ENCODE assay signal across 8 cellular contexts in genomic region chr1:161192476-161193465, GRCh38. TPM values are rescaled to one million over a fixed set of nuclear protein-coding genes. Genes with fewer than 3 reads are reported as not detected.
DNase-seq lines count a peak whose midpoint lies in the region; ATAC-seq and TF ChIP-seq lines count a peak whose summit lies in the region.

No MANE protein-coding gene starts in this region.

- intact Hi-C loops in activated CD4-positive, alpha-beta T cell treated with anti-CD3 and anti-CD28 coated beads, Interleukin-2, amount 10 ng/mL, durations not matched to agents 24 days and 14 days (cut with micrococcal nuclease) = loop anchor here (1.0 kb wide), 1 partner anchor 190 kb away; no protein-coding TSS in a partner anchor

- no peaks in the 10 kb centered on the region for H3K27me3 Mint-ChIP-seq in activated CD4-positive, alpha-beta T cell treated with anti-CD3 and anti-CD28 coated beads, Interleukin-2, amount 10 ng/mL, durations not matched to agents 24 days and 14 days

- no peaks in the 10 kb centered on the region for H3K9me3 Mint-ChIP-seq in activated CD4-positive, alpha-beta T cell treated with anti-CD3 and anti-CD28 coated beads, Interleukin-2, amount 10 ng/mL, durations not matched to agents 24 days and 14 days

- DNase-seq in SIG-M5 treated with dmso at 0.1 percent for 504 hours (lab: John Stamatoyannopoulos, UW; ENCODE audit: unreplicated experiment) (peak; percentile 92), SIG-M5 (lab: John Stamatoyannopoulos, UW) (no peak), NCI-H526 (lab: John Stamatoyannopoulos, UW) (peak; percentile 81 to 95), coronary artery (ENCODE audit: low spot score) (no peak), lung (ENCODE audit: low spot score) (peak; percentile 67)
- DNase-seq in activated CD4-positive, alpha-beta T cell treated with anti-CD3 and anti-CD28 coated beads, Interleukin-2, amount 10 ng/mL, durations not matched to agents 24 days and 14 days = peak; percentile 92
- DNase-seq in stimulated activated CD8-positive, alpha-beta memory T cell treated with anti-CD3 and anti-CD28 coated beads, Interleukin-2, amount 100 ng/mL, for 48 hours (ENCODE audit: low read depth in 2 of 2) = peak; percentile 32 to 38

- ATAC-seq in HG03442 (IDR thresholded peaks at IDR 0.05; ENCODE audit: unreplicated experiment) (peak; percentile 72), lung (ENCODE audit: insufficient read depth, low FRiP score) (peak; percentile 79)

- peaks cover 0 to 7% of the 10 kb centered on the region in 2 donors for H3K4me1 ChIP-seq in lung (ENCODE audit: control insufficient read depth in 2 of 2, insufficient read depth in 2 of 2, low read length in 2 of 2)

- no peaks in the 10 kb centered on the region for H3K9me3 ChIP-seq in lung (ENCODE audit: control insufficient read depth in 2 of 2, insufficient read depth in 1 of 2, low read length in 1 of 2)

- H3K27ac ChIP-seq in coronary artery = peak overlapping the region; percentile 23 to 70
- no peak overlapping the region for H3K27ac ChIP-seq in lung (ENCODE audit: low read depth in 1 of 2, low read length in 1 of 2)

- H3K27ac Mint-ChIP-seq in activated CD4-positive, alpha-beta T cell treated with anti-CD3 and anti-CD28 coated beads, Interleukin-2, amount 10 ng/mL, durations not matched to agents 24 days and 14 days = peak overlapping the region; percentile 87

- no peaks in the 10 kb centered on the region for H3K36me3 Mint-ChIP-seq in activated CD4-positive, alpha-beta T cell treated with anti-CD3 and anti-CD28 coated beads, Interleukin-2, amount 10 ng/mL, durations not matched to agents 24 days and 14 days (ENCODE audit: low read depth)

- WGBS in lung, 2 donors = 60 to 70% methylated on average over 15 of the region's 15 CpGs

- H3K4me3 Mint-ChIP-seq in activated CD4-positive, alpha-beta T cell treated with anti-CD3 and anti-CD28 coated beads, Interleukin-2, amount 10 ng/mL, durations not matched to agents 24 days and 14 days = no peak overlapping the region

- H3K27me3 ChIP-seq in lung (ENCODE audit: control insufficient read depth, insufficient read depth) = no peaks in the 10 kb centered on the region

- H3K4me1 Mint-ChIP-seq in activated CD4-positive, alpha-beta T cell treated with anti-CD3 and anti-CD28 coated beads, Interleukin-2, amount 10 ng/mL, durations not matched to agents 24 days and 14 days = peaks cover 31% of the 10 kb centered on the region

- peak overlapping the region; percentile 75 for H3K4me3 ChIP-seq in coronary artery
- no peak overlapping the region for H3K4me3 ChIP-seq in lung

- peaks cover 0 to 5% of the 10 kb centered on the region in 2 donors for H3K36me3 ChIP-seq in lung (ENCODE audit: control insufficient read depth in 2 of 2, insufficient read depth in 2 of 2, low read length in 2 of 2)

- TF ChIP-seq CTCF in coronary artery (IDR thresholded peaks at IDR 0.05) = peak; percentile 82
- TF ChIP-seq CTCF in lung (IDR thresholded peaks at IDR 0.05; ENCODE audit: control extremely low read depth, extremely low read depth) = peak; percentile 91

RNA-seq across cellular contexts. Expression of gene ADAMTS4, which starts 6.1 kb away (rescaled TPM):
- 0.33 and 0.66 TPM in 2 replicates for total RNA-seq in activated CD4-positive, alpha-beta T cell treated with anti-CD3 and anti-CD28 coated beads, Interleukin-2, amount 10 ng/mL, durations not matched to agents 24 days and 14 days
- total RNA-seq in lung = 10 to 100 TPM in 1 of 2 donors, 1 to 10 TPM in 1; 2.3 to 18.8 TPM
- polyA plus RNA-seq in lung = 10 to 100 TPM in 1 of 2 donors, 1 to 10 TPM in 1; 7.2 to 22.3 TPM

RNA-seq across cellular contexts. Expression of gene NDUFS2, which starts 9.4 kb away (rescaled TPM):
- total RNA-seq in activated CD4-positive, alpha-beta T cell treated with anti-CD3 and anti-CD28 coated beads, Interleukin-2, amount 10 ng/mL, durations not matched to agents 24 days and 14 days = 88.4 and 89.6 TPM in 2 replicates
- total RNA-seq in lung = 100 to 1,000 TPM in 1 of 2 donors, 10 to 100 TPM in 1; 81.0 to 104 TPM
- 10 to 100 TPM; 40.2 to 95.2 TPM for polyA plus RNA-seq in lung

RNA-seq across cellular contexts. Expression of gene B4GALT3, which starts 15.5 kb away (rescaled TPM):
- total RNA-seq in activated CD4-positive, alpha-beta T cell treated with anti-CD3 and anti-CD28 coated beads, Interleukin-2, amount 10 ng/mL, durations not matched to agents 24 days and 14 days = 65.1 and 69.9 TPM in 2 replicates
- total RNA-seq in lung = 10 to 100 TPM; 28.0 to 34.2 TPM
- polyA plus RNA-seq in lung = 10 to 100 TPM; 25.7 to 34.6 TPM

RNA-seq across cellular contexts. Expression of gene FCER1G, which starts 22.3 kb away (rescaled TPM):
- 0.63 TPM in 1 of 2 replicates, not detected in the other for total RNA-seq in activated CD4-positive, alpha-beta T cell treated with anti-CD3 and anti-CD28 coated beads, Interleukin-2, amount 10 ng/mL, durations not matched to agents 24 days and 14 days
- 100 to 1,000 TPM in 1 of 2 donors, 10 to 100 TPM in 1; 41.6 to 169 TPM for total RNA-seq in lung
- 1,000 to 10,000 TPM in 1 of 2 donors, 100 to 1,000 TPM in 1; 275 to 1,998 TPM for polyA plus RNA-seq in lung

RNA-seq across cellular contexts. Expression of gene PPOX, which starts 26.5 kb away (rescaled TPM):
- 28.6 and 31.1 TPM in 2 replicates for total RNA-seq in activated CD4-positive, alpha-beta T cell treated with anti-CD3 and anti-CD28 coated beads, Interleukin-2, amount 10 ng/mL, durations not matched to agents 24 days and 14 days
- 10 to 100 TPM; 33.1 to 34.1 TPM for total RNA-seq in lung
- polyA plus RNA-seq in lung = 10 to 100 TPM; 14.8 to 33.0 TPM

Comparison
In these comparisons a context has a peak if more than half of its experiments do, and no peak if none do; other contexts are left out.
1. DNase-seq: peak in SIG-M5 treated with dmso at 0.1 percent for 504 hours (single experiment), NCI-H526 (2 of 2), activated CD4-positive, alpha-beta T cell treated with anti-CD3 and anti-CD28 coated beads, Interleukin-2, amount 10 ng/mL, durations not matched to agents 24 days and 14 days (single experiment), lung (single experiment) and stimulated activated CD8-positive, alpha-beta memory T cell treated with anti-CD3 and anti-CD28 coated beads, Interleukin-2, amount 100 ng/mL, for 48 hours (2 of 2); none in SIG-M5 (single experiment) and coronary artery (single experiment).
2. H3K27ac ChIP-seq: peak in coronary artery (2 of 2); none in lung (0 of 2).